10 cellular contexts compared by ENCODE assay signal in genomic region chr11:206002-206384, GRCh38. TPM values are rescaled to one million over a fixed set of nuclear protein-coding genes. Genes with fewer than 3 reads are reported as not detected.
DNase-seq lines count a peak whose midpoint lies in the region; ATAC-seq, FAIRE-seq and TF ChIP-seq lines count a peak whose summit lies in the region.
"Had no signal": no experiment of that assay in that cellular context is flagged by ENCODE, and none has a peak within 500 bp of the region (broad histone marks: within the 10 kb centered on the region; RNA-seq: fewer than 3 reads in every experiment).

No MANE protein-coding gene starts in this region.

- H3K4me3 Mint-ChIP-seq in activated CD8-positive, alpha-beta T cell treated with anti-CD3 and anti-CD28 coated beads, Interleukin-2, amount 10 ng/mL, durations not matched to agents 7 days and 5 days = peak overlapping the region; percentile 94

- TF ChIP-seq CTCF in heart right ventricle (IDR thresholded peaks at IDR 0.05) = no peak
- TF ChIP-seq CTCF in omental fat pad (IDR thresholded peaks at IDR 0.05) = no peak

- H3K4me1 ChIP-seq in heart right ventricle = peaks cover 20 to 70% (median 37%) of the 10 kb centered on the region in 9 donors
- peaks cover 32% of the 10 kb centered on the region for H3K4me1 ChIP-seq in skeletal muscle satellite cell (ENCODE audit: control insufficient read depth, insufficient read depth, low read length)

- FAIRE-seq in GM19239 (lab: Jason Lieb, UNC) = peak; percentile 48

- DNase-seq in GM19239 (ENCODE audit: insufficient read length, low spot score) (no peak), heart right ventricle (no peak), omental fat pad (ENCODE audit: low spot score) (no peak), UCSD-AML1 (lab: John Stamatoyannopoulos, UW; ENCODE audit: unreplicated experiment) (no peak), HUDEP-2 (lab: John Stamatoyannopoulos, UW; ENCODE audit: unreplicated experiment in 76 of 76) (no peak)
- DNase-seq in activated CD8-positive, alpha-beta T cell treated with anti-CD3 and anti-CD28 coated beads, Interleukin-2, amount 10 ng/mL, durations not matched to agents 7 days and 5 days = peak; percentile 27

- H3K4me2 ChIP-seq in skeletal muscle satellite cell (ENCODE audit: low read length) = peak overlapping the region; percentile 91

- CTCF ChIA-PET in activated CD8-positive, alpha-beta T cell treated with anti-CD3 and anti-CD28 coated beads, Interleukin-2, amount 10 ng/mL, durations not matched to agents 7 days and 5 days (lab: Charles Lee) = interaction anchor here (1.3 to 2.0 kb wide), 3 partner anchors 31 to 149 kb away, joined by 4 to 13 read pairs (median 7); partner anchors contain the start of gene PSMD13

- H3K9ac ChIP-seq in skeletal muscle satellite cell (ENCODE audit: low read depth, low read length) = peak overlapping the region; percentile 99

- no peaks in the 10 kb centered on the region for H3K27me3 ChIP-seq in heart right ventricle
- no peaks in the 10 kb centered on the region for H3K27me3 ChIP-seq in skeletal muscle satellite cell (ENCODE audit: control insufficient read depth, insufficient read depth, low read length)

- H3K27ac Mint-ChIP-seq in activated CD8-positive, alpha-beta T cell treated with anti-CD3 and anti-CD28 coated beads, Interleukin-2, amount 10 ng/mL, durations not matched to agents 7 days and 5 days = peak overlapping the region; percentile 96

- peaks cover 0 to 65% (median 7%) of the 10 kb centered on the region in 9 donors for H3K36me3 ChIP-seq in heart right ventricle
- peaks cover 50% of the 10 kb centered on the region for H3K36me3 ChIP-seq in skeletal muscle satellite cell (ENCODE audit: insufficient read depth, low read length)

- H3K9me3 Mint-ChIP-seq in activated CD8-positive, alpha-beta T cell treated with anti-CD3 and anti-CD28 coated beads, Interleukin-2, amount 10 ng/mL, durations not matched to agents 7 days and 5 days (ENCODE audit: insufficient read depth) = no peaks in the 10 kb centered on the region

- POLR2A ChIA-PET in activated CD8-positive, alpha-beta T cell treated with anti-CD3 and anti-CD28 coated beads, Interleukin-2, amount 10 ng/mL, durations not matched to agents 7 days and 5 days (lab: Charles Lee) = interaction anchor here (0.6 to 2.9 kb wide), 5 partner anchors 31 to 107 kb away, joined by 3 to 16 read pairs (median 8); partner anchors contain the start of genes NLRP6, PSMD13 and SIRT3

- peak overlapping the region in 6 of 10 donors; percentile 98 to 100 (median 98) for H3K27ac ChIP-seq in heart right ventricle

- H3K36me3 Mint-ChIP-seq in activated CD8-positive, alpha-beta T cell treated with anti-CD3 and anti-CD28 coated beads, Interleukin-2, amount 10 ng/mL, durations not matched to agents 7 days and 5 days (ENCODE audit: low read depth) = peaks cover 50% of the 10 kb centered on the region

- H3K27me3 Mint-ChIP-seq in activated CD8-positive, alpha-beta T cell treated with anti-CD3 and anti-CD28 coated beads, Interleukin-2, amount 10 ng/mL, durations not matched to agents 7 days and 5 days (ENCODE audit: low read depth) = no peaks in the 10 kb centered on the region

- H3K4me3 ChIP-seq in heart right ventricle (peak overlapping the region; percentile 79 to 96 (median 90)), skeletal muscle satellite cell (ENCODE audit: low read length) (peak overlapping the region; percentile 96)

- ATAC-seq in activated CD8-positive, alpha-beta T cell treated with anti-CD3 and anti-CD28 coated beads, Interleukin-2, amount 10 ng/mL, durations not matched to agents 7 days and 5 days = no peak
- no peak for ATAC-seq in heart right ventricle
- ATAC-seq in omental fat pad (ENCODE audit: low FRiP score) = no peak
- no peak for ATAC-seq in HG02588 (IDR thresholded peaks at IDR 0.05; ENCODE audit: unreplicated experiment)

- peaks cover 72% of the 10 kb centered on the region for H3K4me1 Mint-ChIP-seq in activated CD8-positive, alpha-beta T cell treated with anti-CD3 and anti-CD28 coated beads, Interleukin-2, amount 10 ng/mL, durations not matched to agents 7 days and 5 days (ENCODE audit: low read depth)

- intact Hi-C loops in heart right ventricle (cut with DNase I) = loop anchor here in 5 of 10 donors (5.0 to 10.0 kb wide), 4 partner anchors 149 to 299 kb away; partner anchors contain the start of gene RNH1 (in 1 of the 5)

- 78 to 92% methylated on average over 7 of the region's 7 CpGs for WGBS in heart right ventricle, 2 donors

- H3K9me3 ChIP-seq in heart right ventricle = no peaks in the 10 kb centered on the region
- no peaks in the 10 kb centered on the region for H3K9me3 ChIP-seq in skeletal muscle satellite cell (replicated peaks; ENCODE audit: low read length)
- H3K9me3 ChIP-seq: mucosa of descending colon had no signal

RNA-seq across cellular contexts. Expression of gene BET1L, which starts 1.2 kb away (rescaled TPM):
- total RNA-seq in activated CD8-positive, alpha-beta T cell treated with anti-CD3 and anti-CD28 coated beads, Interleukin-2, amount 10 ng/mL, durations not matched to agents 7 days and 5 days = 10 to 100 TPM; 33.8 to 34.2 TPM
- total RNA-seq in heart right ventricle = 10 to 100 TPM; 18.7 to 32.0 (median 20.7) TPM
- 10 to 100 TPM; 12.4 to 23.5 TPM for polyA plus RNA-seq in heart right ventricle
- 14.7 and 19.0 TPM in 2 replicates for total RNA-seq in skeletal muscle satellite cell (2012; rRNA removed)
- total RNA-seq in omental fat pad = 10 to 100 TPM; 18.4 to 29.1 (median 26.8) TPM

RNA-seq across cellular contexts. Expression of gene RIC8A, which starts 1.5 kb away (rescaled TPM):
- total RNA-seq in activated CD8-positive, alpha-beta T cell treated with anti-CD3 and anti-CD28 coated beads, Interleukin-2, amount 10 ng/mL, durations not matched to agents 7 days and 5 days = 100 to 1,000 TPM; 121 to 126 TPM
- total RNA-seq in heart right ventricle (10 to 100 TPM; 38.4 to 82.1 (median 59.5) TPM), omental fat pad (100 to 1,000 TPM in 1 of 4 donors, 10 to 100 TPM in 3; 60.6 to 104 (median 77.6) TPM)
- 10 to 100 TPM; 38.6 to 76.4 TPM for polyA plus RNA-seq in heart right ventricle
- total RNA-seq in skeletal muscle satellite cell (2012; rRNA removed) = 149 and 154 TPM in 2 replicates

RNA-seq across cellular contexts. Expression of gene SCGB1C1, which starts 13.1 kb away (rescaled TPM):
- not detected for total RNA-seq in activated CD8-positive, alpha-beta T cell treated with anti-CD3 and anti-CD28 coated beads, Interleukin-2, amount 10 ng/mL, durations not matched to agents 7 days and 5 days
- total RNA-seq in heart right ventricle (not detected), omental fat pad (not detected)
- polyA plus RNA-seq in heart right ventricle = not detected
- not detected in 2 replicates for total RNA-seq in skeletal muscle satellite cell (2012; rRNA removed)
- total RNA-seq: mucosa of descending colon; T-helper 1 cell treated with Interleukin-12 subunit alpha and Interleukin-12 subunit beta and Interleukin-4 antibody, amounts not matched to agents 30 ng/mL and 1 ng/mL, for 36 hours had no signal

RNA-seq across cellular contexts. Expression of gene SIRT3, which starts 30.1 kb away (rescaled TPM):
- total RNA-seq in activated CD8-positive, alpha-beta T cell treated with anti-CD3 and anti-CD28 coated beads, Interleukin-2, amount 10 ng/mL, durations not matched to agents 7 days and 5 days = 10 to 100 TPM; 13.1 to 15.0 TPM
- total RNA-seq in heart right ventricle (10 to 100 TPM; 33.1 to 50.2 (median 35.5) TPM), omental fat pad (10 to 100 TPM in 3 of 4 donors, 1 to 10 TPM in 1; 6.8 to 19.2 (median 12.2) TPM)
- 10 to 100 TPM; 18.5 to 23.3 TPM for polyA plus RNA-seq in heart right ventricle
- 4.8 and 5.3 TPM in 2 replicates for total RNA-seq in skeletal muscle satellite cell (2012; rRNA removed)

RNA-seq across cellular contexts. Expression of gene PSMD13, which starts 30.8 kb away (rescaled TPM):
- total RNA-seq in activated CD8-positive, alpha-beta T cell treated with anti-CD3 and anti-CD28 coated beads, Interleukin-2, amount 10 ng/mL, durations not matched to agents 7 days and 5 days = 100 to 1,000 TPM; 164 to 173 TPM
- total RNA-seq in heart right ventricle = 100 to 1,000 TPM in 3 of 10 donors, 10 to 100 TPM in 7; 78.7 to 110 (median 90.4) TPM
- 100 to 1,000 TPM; 129 to 163 TPM for polyA plus RNA-seq in heart right ventricle
- 121 and 135 TPM in 2 replicates for total RNA-seq in skeletal muscle satellite cell (2012; rRNA removed)
- 100 to 1,000 TPM in 1 of 4 donors, 10 to 100 TPM in 3; 69.6 to 124 (median 78.2) TPM for total RNA-seq in omental fat pad
